13 cellular contexts compared by ENCODE assay signal in the genomic region with DNA sequence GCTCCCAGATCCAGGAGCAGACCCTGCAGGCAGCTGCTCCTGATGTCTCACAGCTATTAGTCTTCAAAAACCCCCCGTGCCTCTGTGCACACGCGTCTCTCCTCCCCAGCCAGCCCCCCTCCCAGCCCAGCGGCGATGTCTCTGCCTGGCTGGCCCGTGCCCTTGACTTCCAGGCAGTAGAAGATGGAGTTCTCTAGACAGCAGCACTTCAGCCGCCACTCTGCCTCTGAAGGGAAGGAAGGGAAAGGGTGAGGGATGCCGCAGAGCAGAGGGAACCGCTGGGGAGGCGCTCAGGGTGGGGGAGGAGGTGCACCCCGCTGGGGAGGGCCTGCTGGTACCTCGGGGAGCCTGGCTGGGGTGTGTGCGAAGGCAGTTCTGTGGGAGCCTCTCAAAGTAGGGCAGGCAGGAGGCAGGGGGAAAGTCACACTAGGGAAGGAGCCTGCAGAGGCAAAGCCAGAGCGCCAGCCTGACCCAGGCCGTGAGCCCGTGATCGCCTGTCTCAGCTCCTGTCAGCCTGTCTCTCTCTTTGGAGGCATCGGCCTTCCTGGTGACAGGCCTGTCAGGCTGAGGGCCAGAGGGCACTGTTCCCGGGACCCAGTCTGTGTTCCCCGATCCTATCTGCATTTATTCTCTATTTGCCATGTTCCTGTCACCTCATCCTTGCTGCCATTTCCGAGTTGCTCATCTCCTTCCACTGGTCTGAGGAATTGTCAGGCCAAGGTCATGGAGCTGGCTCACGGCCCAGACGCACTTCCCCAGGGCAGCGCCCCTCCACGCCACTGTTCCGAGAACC. TPM values are rescaled to one million over a fixed set of nuclear protein-coding genes. Genes with fewer than 3 reads are reported as not detected.
DNase-seq lines count a peak whose midpoint lies in the region; ATAC-seq, FAIRE-seq and TF ChIP-seq lines count a peak whose summit lies in the region.
"Had no signal": no experiment of that assay in that cellular context is flagged by ENCODE, and none has a peak within 500 bp of the region (broad histone marks: within the 10 kb centered on the region; RNA-seq: fewer than 3 reads in every experiment).

No MANE protein-coding gene starts in this region.

- H3K79me2 ChIP-seq in neural cell (replicated peaks; ENCODE audit: insufficient read depth, low read length): no peaks in the 10 kb centered on the region

- peak overlapping the region; percentile 75 for H3K9ac ChIP-seq in neural cell (ENCODE audit: low read length)

- TF ChIP-seq EP300 in gastroesophageal sphincter (IDR thresholded peaks at IDR 0.05): no peak
- TF ChIP-seq EP300 in neural cell (conservative IDR thresholded peaks at IDR 0.05; ENCODE audit: poor library complexity, severe bottlenecking): peak; percentile 39

- no peak for FAIRE-seq in GM19239 (lab: Jason Lieb, UNC)
- FAIRE-seq: TTC549 had no signal

- TF ChIP-seq CTCF in gastroesophageal sphincter (IDR thresholded peaks at IDR 0.05) (no peak), neural cell (IDR thresholded peaks at IDR 0.05; ENCODE audit: poor library complexity, severe bottlenecking) (no peak)

- H3K36me3 ChIP-seq in gastroesophageal sphincter: no peaks in the 10 kb centered on the region
- no peaks in the 10 kb centered on the region for H3K36me3 ChIP-seq in neural cell (ENCODE audit: insufficient read depth, low read length)

- TF ChIP-seq POLR2A in gastroesophageal sphincter (IDR thresholded peaks at IDR 0.05): no peak

- peak; percentile 73 for DNase-seq in Ammon's horn (ENCODE audit: low spot score)
- peak; percentile 82 for DNase-seq in NCI-H82 (lab: John Stamatoyannopoulos, UW)
- DNase-seq in CD1c-positive myeloid dendritic cell (ENCODE audit: extremely low spot score): no peak
- DNase-seq in GM19239 (ENCODE audit: insufficient read length, low spot score): no peak
- DNase-seq: activated effector memory CD4-positive, alpha-beta T cell treated with anti-CD3 and anti-CD28 coated beads, Interleukin-2, amount 50 U/mL, for 16 hours; NCI-H526 had no signal

- H3K9me3 ChIP-seq in gastroesophageal sphincter: no peaks in the 10 kb centered on the region
- no peaks in the 10 kb centered on the region for H3K9me3 ChIP-seq in neural cell (ENCODE audit: low read length)

- no peaks in the 10 kb centered on the region for H3K9me2 ChIP-seq in neural cell (ENCODE audit: insufficient read depth, low read length)

- H3K4me3 ChIP-seq in gastroesophageal sphincter (no peak overlapping the region), neural cell (ENCODE audit: low read length) (peak overlapping the region; percentile 52)

- WGBS in gastroesophageal sphincter (ENCODE audit: low coverage in 1 of 2), 2 donors: 17 to 21% methylated on average over 1 to 2 of the region's 26 CpGs

- ATAC-seq in gastroesophageal sphincter: no peak
- ATAC-seq in HG03354 (IDR thresholded peaks at IDR 0.05; ENCODE audit: poor library complexity, severe bottlenecking, unreplicated experiment): no peak
- no peak for ATAC-seq in HG03095 (IDR thresholded peaks at IDR 0.05; ENCODE audit: unreplicated experiment)

- H3K27me3 ChIP-seq in gastroesophageal sphincter (peaks cover 17% of the 10 kb centered on the region), neural cell (ENCODE audit: insufficient read depth, low read depth, low read length) (peaks cover 4% of the 10 kb centered on the region)

- no peaks in the 10 kb centered on the region for H3F3A ChIP-seq in neural cell (ENCODE audit: insufficient read depth, low read length, poor library complexity, severe bottlenecking)

- H3K4me2 ChIP-seq in neural cell (ENCODE audit: low read length): peak overlapping the region; percentile 64

- peaks cover 0 to 66% (median 28%) of the 10 kb centered on the region in 3 donors for H3K4me1 ChIP-seq in gastroesophageal sphincter

- peak overlapping the region; percentile 72 for H2AFZ ChIP-seq in neural cell (ENCODE audit: low read depth, low read length)

- H3K27ac ChIP-seq in gastroesophageal sphincter (peak overlapping the region in 3 of 4 donors; percentile 45 to 56 (median 47)), neural cell (ENCODE audit: low read length) (peak overlapping the region; percentile 96)
- H3K27ac ChIP-seq: epithelial cell of prostate, HL-60 had no signal

- no peak for TF ChIP-seq RAD21 in neural cell (conservative IDR thresholded peaks at IDR 0.05)

- H4K20me1 ChIP-seq in neural cell (ENCODE audit: insufficient read depth): no peaks in the 10 kb centered on the region

TF ChIP-seq in neural cell, 6 proteins besides CTCF, POLR2A, EP300 and RAD21:
- TF ChIP-seq TAF1 (IDR thresholded peaks at IDR 0.05; ENCODE audit: low read depth) (no peak), SMC3 (conservative IDR thresholded peaks at IDR 0.05; ENCODE audit: poor library complexity) (peak; percentile 21), EZH2 (IDR thresholded peaks at IDR 0.05; ENCODE audit: borderline replicate concordance, insufficient read depth, low read length, poor library complexity, severe bottlenecking) (no peak), MXI1 (conservative IDR thresholded peaks at IDR 0.05; ENCODE audit: poor library complexity, severe bottlenecking) (no peak), POLR2AphosphoS5 (IDR thresholded peaks at IDR 0.05) (peak; percentile 55)
- TF ChIP-seq, protein P1, sequence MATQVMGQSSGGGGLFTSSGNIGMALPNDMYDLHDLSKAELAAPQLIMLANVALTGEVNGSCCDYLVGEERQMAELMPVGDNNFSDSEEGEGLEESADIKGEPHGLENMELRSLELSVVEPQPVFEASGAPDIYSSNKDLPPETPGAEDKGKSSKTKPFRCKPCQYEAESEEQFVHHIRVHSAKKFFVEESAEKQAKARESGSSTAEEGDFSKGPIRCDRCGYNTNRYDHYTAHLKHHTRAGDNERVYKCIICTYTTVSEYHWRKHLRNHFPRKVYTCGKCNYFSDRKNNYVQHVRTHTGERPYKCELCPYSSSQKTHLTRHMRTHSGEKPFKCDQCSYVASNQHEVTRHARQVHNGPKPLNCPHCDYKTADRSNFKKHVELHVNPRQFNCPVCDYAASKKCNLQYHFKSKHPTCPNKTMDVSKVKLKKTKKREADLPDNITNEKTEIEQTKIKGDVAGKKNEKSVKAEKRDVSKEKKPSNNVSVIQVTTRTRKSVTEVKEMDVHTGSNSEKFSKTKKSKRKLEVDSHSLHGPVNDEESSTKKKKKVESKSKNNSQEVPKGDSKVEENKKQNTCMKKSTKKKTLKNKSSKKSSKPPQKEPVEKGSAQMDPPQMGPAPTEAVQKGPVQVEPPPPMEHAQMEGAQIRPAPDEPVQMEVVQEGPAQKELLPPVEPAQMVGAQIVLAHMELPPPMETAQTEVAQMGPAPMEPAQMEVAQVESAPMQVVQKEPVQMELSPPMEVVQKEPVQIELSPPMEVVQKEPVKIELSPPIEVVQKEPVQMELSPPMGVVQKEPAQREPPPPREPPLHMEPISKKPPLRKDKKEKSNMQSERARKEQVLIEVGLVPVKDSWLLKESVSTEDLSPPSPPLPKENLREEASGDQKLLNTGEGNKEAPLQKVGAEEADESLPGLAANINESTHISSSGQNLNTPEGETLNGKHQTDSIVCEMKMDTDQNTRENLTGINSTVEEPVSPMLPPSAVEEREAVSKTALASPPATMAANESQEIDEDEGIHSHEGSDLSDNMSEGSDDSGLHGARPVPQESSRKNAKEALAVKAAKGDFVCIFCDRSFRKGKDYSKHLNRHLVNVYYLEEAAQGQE (IDR thresholded peaks at IDR 0.05; ENCODE audit: borderline replicate concordance): peak; percentile 91

RNA-seq across cellular contexts. Expression of a gene that starts 4.5 kb away (rescaled TPM):
- total RNA-seq in gastroesophageal sphincter: 10 to 100 TPM in 1 of 4 donors, 1 to 10 TPM in 2, under 1 TPM in 1; 0.57 to 11.2 (median 2.3) TPM
- 13.2 and 22.5 TPM in 2 replicates for polyA plus RNA-seq in neural cell
- polyA minus RNA-seq in neural cell: 3.4 and 4.5 TPM in 2 replicates

RNA-seq across cellular contexts. Expression of a gene that starts 6.8 kb away (rescaled TPM):
- total RNA-seq in gastroesophageal sphincter: 10 to 100 TPM; 12.6 to 23.2 (median 18.8) TPM
- polyA plus RNA-seq in neural cell: 9.6 and 12.9 TPM in 2 replicates
- 8.0 and 13.4 TPM in 2 replicates for polyA minus RNA-seq in neural cell

RNA-seq across cellular contexts. Expression of a gene that starts 41.3 kb away (rescaled TPM):
- total RNA-seq in gastroesophageal sphincter: 10 to 100 TPM in 2 of 4 donors, 1 to 10 TPM in 2; 5.4 to 27.1 (median 10.6) TPM
- polyA plus RNA-seq in neural cell: not detected in 2 replicates
- not detected in 2 replicates for polyA minus RNA-seq in neural cell

RNA-seq across cellular contexts. Expression of a gene that starts 43.1 kb away (rescaled TPM):
- 10 to 100 TPM in 1 of 4 donors, 1 to 10 TPM in 3; 7.3 to 20.5 (median 8.5) TPM for total RNA-seq in gastroesophageal sphincter
- polyA plus RNA-seq in neural cell: not detected in 2 replicates
- not detected in 2 replicates for polyA minus RNA-seq in neural cell

Comparison
In these comparisons a context has a peak if more than half of its experiments do, and no peak if none do; other contexts are left out.
1. DNase-seq: peak in Ammon's horn (single experiment) and NCI-H82 (single experiment); none in CD1c-positive myeloid dendritic cell (single experiment) and GM19239 (single experiment).